Comparison of ENCODE assay signal across 8 cellular contexts in genomic region chr6:36598739-36599318, GRCh38. TPM values are rescaled to one million over a fixed set of nuclear protein-coding genes. Genes with fewer than 3 reads are reported as not detected.
A peak's percentile ranks its signal among the peaks of the same experiment; 100 is the strongest.
DNase-seq lines count a peak whose midpoint lies in the region; ATAC-seq, FAIRE-seq and TF ChIP-seq lines count a peak whose summit lies in the region.

No MANE protein-coding gene starts in this region.

- H2BK5ac ChIP-seq in mesenchymal stem cell (ENCODE audit: low read depth, low read length, poor library complexity, severe bottlenecking): no peak overlapping the region

- POLR2A ChIA-PET in GM12878 (lab: Charles Lee): interaction anchor here (0.6 to 2.4 kb wide), 9 partner anchors 8 to 557 kb away, joined by 3 to 15 read pairs (median 4); no protein-coding TSS in a partner anchor

- H3K9me3 ChIP-seq in GM12878 (replicated peaks; ENCODE audit: control insufficient read depth, insufficient read depth, low read length): no peaks in the 10 kb centered on the region
- H3K9me3 ChIP-seq in mesenchymal stem cell (ENCODE audit: control insufficient read depth, low read length): no peaks in the 10 kb centered on the region

- TF ChIP-seq EP300 in GM12878 (IDR thresholded peaks at IDR 0.05; ENCODE audit: borderline replicate concordance in 1 of 2, control insufficient read depth in 1 of 2, low read depth in 2 of 2, low read length in 2 of 2): no peak

- peak overlapping the region; percentile 92 for H3K4me3 Mint-ChIP-seq in activated naive CD4-positive, alpha-beta T cell treated with anti-CD3 and anti-CD28 coated beads for 36 hours
- peak overlapping the region; percentile 99 for H3K4me3 Mint-ChIP-seq in type B pancreatic cell

- ATAC-seq in GM12878 (no peak), GM18511 (IDR thresholded peaks at IDR 0.05; ENCODE audit: unreplicated experiment) (no peak), HG03521 (IDR thresholded peaks at IDR 0.05; ENCODE audit: unreplicated experiment) (no peak)

- RAD21 ChIA-PET in GM12878 (lab: Charles Lee; ENCODE audit: unreplicated experiment): interaction anchor here (0.5 to 1.8 kb wide), 9 partner anchors 8 to 234 kb away, joined by 3 to 8 read pairs (median 4); no protein-coding TSS in a partner anchor

- no TSS peak for BruUV-seq in GM12878 (replicated peaks; lab: Mats Ljungman, UMichigan)

- H3K27me3 Mint-ChIP-seq in activated naive CD4-positive, alpha-beta T cell treated with anti-CD3 and anti-CD28 coated beads for 36 hours (ENCODE audit: low read depth): no peaks in the 10 kb centered on the region
- peaks cover 11% of the 10 kb centered on the region for H3K27me3 Mint-ChIP-seq in type B pancreatic cell

- no peak for TF ChIP-seq RAD21 in GM12878 (IDR thresholded peaks at IDR 0.05; ENCODE audit: insufficient read depth, low read depth, low read length)

- no peak overlapping the region for H2BK120ac ChIP-seq in mesenchymal stem cell (ENCODE audit: low read depth, low read length)

- intact Hi-C loops in activated naive CD4-positive, alpha-beta T cell treated with anti-CD3 and anti-CD28 coated beads for 36 hours (cut with micrococcal nuclease): loop anchor here (10.0 kb wide), 1 partner anchor 474 kb away; no protein-coding TSS in a partner anchor
- intact Hi-C loops in GM12878 (cut with micrococcal nuclease; ENCODE audit: unreplicated experiment): no loop called here

- no peak for TF ChIP-seq CTCF in GM12878 (IDR thresholded peaks at IDR 0.05 in 2 of 3, conservative IDR thresholded peaks at IDR 0.05 in 1 of 3; ENCODE audit: control insufficient read depth in 2 of 3, extremely low read depth in 1 of 3, insufficient read depth in 1 of 3, low read depth in 3 of 3, low read length in 3 of 3)
- no peak for TF ChIP-seq CTCF in type B pancreatic cell (conservative IDR thresholded peaks at IDR 0.05)

- no peaks in the 10 kb centered on the region for H3K79me1 ChIP-seq in mesenchymal stem cell (replicated peaks; ENCODE audit: low read length, poor library complexity, severe bottlenecking)

- H4K20me1 ChIP-seq in GM12878 (ENCODE audit: control insufficient read depth, insufficient read depth): peaks cover 11% of the 10 kb centered on the region

- in situ Hi-C loops in GM12878 (cut with MboI): no loop called here

- H3K27ac Mint-ChIP-seq in activated naive CD4-positive, alpha-beta T cell treated with anti-CD3 and anti-CD28 coated beads for 36 hours: peak overlapping the region; percentile 73
- peak overlapping the region; percentile 84 for H3K27ac Mint-ChIP-seq in type B pancreatic cell

- H3K4me1 Mint-ChIP-seq in activated naive CD4-positive, alpha-beta T cell treated with anti-CD3 and anti-CD28 coated beads for 36 hours (ENCODE audit: low read depth): peaks cover 62% of the 10 kb centered on the region
- H3K4me1 Mint-ChIP-seq in type B pancreatic cell (ENCODE audit: unreplicated experiment): peaks cover 46% of the 10 kb centered on the region

- no peak for FAIRE-seq in GM12878 (lab: Jason Lieb, UNC)

- CTCF ChIA-PET in activated naive CD4-positive, alpha-beta T cell treated with anti-CD3 and anti-CD28 coated beads for 36 hours (lab: Charles Lee): interaction anchor here (0.7 to 1.5 kb wide), 3 partner anchors 22 to 160 kb away, joined by 3 to 4 read pairs (median 3); no protein-coding TSS in a partner anchor
- CTCF ChIA-PET in GM12878 (lab: Yijun Ruan, JAX): interaction anchor here (0.5 to 4.2 kb wide), 14 partner anchors 10 to 184 kb away, joined by 3 to 29 read pairs (median 4); no protein-coding TSS in a partner anchor

- H3K79me2 ChIP-seq in GM12878 (ENCODE audit: control insufficient read depth, insufficient read depth, low read length): peaks cover 98% of the 10 kb centered on the region

- no peak overlapping the region for H3K18ac ChIP-seq in mesenchymal stem cell (ENCODE audit: low read depth in 1 of 2, low read length in 2 of 2)

- no peak overlapping the region for H2AK5ac ChIP-seq in mesenchymal stem cell (ENCODE audit: low read length, severe bottlenecking)

- no peak overlapping the region for H4K91ac ChIP-seq in mesenchymal stem cell (ENCODE audit: low read length)

- H3K27ac ChIP-seq in GM12878 (ENCODE audit: control insufficient read depth, insufficient read depth) (no peak overlapping the region), mesenchymal stem cell (ENCODE audit: low read length, poor library complexity, severe bottlenecking) (no peak overlapping the region)

- H3K14ac ChIP-seq in mesenchymal stem cell (ENCODE audit: low read length in 2 of 2): no peak overlapping the region

- H3K4me2 ChIP-seq in GM12878 (ENCODE audit: control insufficient read depth, insufficient read depth): peak overlapping the region; percentile 79
- peak overlapping the region; percentile 91 for H3K4me2 ChIP-seq in mesenchymal stem cell (ENCODE audit: low read length, poor library complexity, severe bottlenecking)

- DNase-seq in activated naive CD4-positive, alpha-beta T cell treated with anti-CD3 and anti-CD28 coated beads for 36 hours: no peak
- DNase-seq in activated naive CD4-positive, alpha-beta T cell treated with anti-CD3 and anti-CD28 coated beads, Interleukin-2, amount 50 U/mL, for 16 hours: no peak
- DNase-seq in GM12878 (ENCODE audit: low read depth, low spot score) (no peak), mesenchymal stem cell (no peak), type B pancreatic cell (ENCODE audit: extremely low spot score, unreplicated experiment) (no peak), amygdala (lab: John Stamatoyannopoulos, UW) (no peak)

- no peak overlapping the region for H3K23ac ChIP-seq in mesenchymal stem cell (ENCODE audit: low read length in 2 of 2)

- H3K36me3 Mint-ChIP-seq in activated naive CD4-positive, alpha-beta T cell treated with anti-CD3 and anti-CD28 coated beads for 36 hours (ENCODE audit: low read depth): peaks cover 91% of the 10 kb centered on the region
- peaks cover 75% of the 10 kb centered on the region for H3K36me3 Mint-ChIP-seq in type B pancreatic cell

- H3K27me3 ChIP-seq in GM12878 (replicated peaks in 1 of 2; ENCODE audit: control insufficient read depth in 2 of 2, insufficient read depth in 2 of 2, low read length in 1 of 2) (no peaks in the 10 kb centered on the region), mesenchymal stem cell (ENCODE audit: control insufficient read depth in 1 of 2, insufficient read depth in 1 of 2, low read length in 2 of 2) (no peaks in the 10 kb centered on the region)

- no peak overlapping the region for H2BK12ac ChIP-seq in mesenchymal stem cell (ENCODE audit: low read length in 2 of 2)

- H3K4ac ChIP-seq in mesenchymal stem cell (ENCODE audit: low read depth in 1 of 2, low read length in 2 of 2): no peak overlapping the region

- no peaks in the 10 kb centered on the region for H3K9me3 Mint-ChIP-seq in activated naive CD4-positive, alpha-beta T cell treated with anti-CD3 and anti-CD28 coated beads for 36 hours
- no peaks in the 10 kb centered on the region for H3K9me3 Mint-ChIP-seq in type B pancreatic cell

- no peak for TF ChIP-seq POLR2A in GM12878 (IDR thresholded peaks at IDR 0.05; ENCODE audit: low read depth, low read length)

- H2AFZ ChIP-seq in GM12878 (ENCODE audit: control insufficient read depth, low read depth, low read length) (no peak overlapping the region), mesenchymal stem cell (ENCODE audit: low read depth, low read length) (no peak overlapping the region)

- 97% methylated on average over 11 of the region's 11 CpGs for WGBS in GM12878 (ENCODE audit: insufficient coverage, insufficient replicate concordance, low lambda C conversion rate, missing lambda C conversion rate)
- 93% methylated on average over 11 of the region's 11 CpGs for WGBS in mesenchymal stem cell

- H3K9ac ChIP-seq in GM12878 (ENCODE audit: control insufficient read depth, insufficient read depth, low read length) (no peak overlapping the region), mesenchymal stem cell (ENCODE audit: low read length) (peak overlapping the region; percentile 99)

- H3K4me3 ChIP-seq in GM12878 (peak overlapping the region; percentile 73), mesenchymal stem cell (ENCODE audit: insufficient read depth in 1 of 2, low read depth in 1 of 2, low read length in 2 of 2) (peak overlapping the region in 1 of 2 experiments; percentile 99)

- no peak overlapping the region for H4K8ac ChIP-seq in mesenchymal stem cell (ENCODE audit: low read length)

- H3K36me3 ChIP-seq in GM12878 (ENCODE audit: control insufficient read depth in 2 of 2, insufficient read depth in 2 of 2, low read length in 1 of 2): peaks cover 17 to 42% of the 10 kb centered on the region in 2 experiments
- H3K36me3 ChIP-seq in mesenchymal stem cell (ENCODE audit: control insufficient read depth in 1 of 2, insufficient read depth in 2 of 2, low read depth in 1 of 2, low read length in 2 of 2): peaks cover 21 to 81% of the 10 kb centered on the region in 2 experiments

- H3K4me1 ChIP-seq in GM12878 (ENCODE audit: control insufficient read depth, insufficient read depth, low read length) (peaks cover 3% of the 10 kb centered on the region; the same call in 1 of the 2 replicates), mesenchymal stem cell (ENCODE audit: control insufficient read depth, insufficient read depth, low read depth, low read length) (peaks cover 4% of the 10 kb centered on the region)

- H2BK15ac ChIP-seq in mesenchymal stem cell (ENCODE audit: low read depth, poor library complexity, severe bottlenecking): no peak overlapping the region

- SMC1A ChIA-PET in GM12878 (lab: Charles Lee; ENCODE audit: uncharacterized antibody, unreplicated experiment): interaction anchor here (0.7 to 5.1 kb wide), 16 partner anchors 10 to 1119 kb away, joined by 3 to 50 read pairs (median 4); no protein-coding TSS in a partner anchor

RNA-seq across cellular contexts. Expression of gene SRSF3, which starts 4.7 kb away (rescaled TPM):
- total RNA-seq in activated naive CD4-positive, alpha-beta T cell treated with anti-CD3 and anti-CD28 coated beads for 36 hours: 100 to 1,000 TPM; 250 to 269 TPM
- 206 and 241 TPM in 2 replicates for total RNA-seq in GM12878 (2013; cell fraction: nucleolus; rRNA removed)
- total RNA-seq in GM12878 (2014; rRNA removed) (195 and 229 TPM in 2 replicates), GM12878 (2014; rRNA removed; fragmentation: Illumina TruSeq; extraction: Trizol) (240 and 256 TPM in 2 replicates), GM12878 (2021) (456 and 467 TPM in 2 replicates), type B pancreatic cell (ENCODE audit: low replicate concordance) (361 and 455 TPM in 2 replicates)
- polyA plus RNA-seq in GM12878 (2011; ENCODE audit: low read depth): 111 TPM
- polyA plus RNA-seq in GM12878 (2011; rRNA removed) (499 and 606 TPM in 2 replicates), GM12878 (2014; fragmentation: Illumina TruSeq; extraction: Trizol) (314 and 338 TPM in 2 replicates), GM12878 (2014; fragmentation: Nextera tagmentation; extraction: Ambion mirVana) (1,000 to 10,000 TPM in 1 of 2 experiments, 100 to 1,000 TPM in 1; 971 to 1,377 TPM), GM12878 (2014; rRNA removed) (482 and 486 TPM in 2 replicates), GM12878 (2016; fragmentation: Nextera tagmentation; extraction: Ambion mirVana) (100 to 1,000 TPM; 569 to 577 TPM)
- 365 and 371 TPM in 2 replicates for polyA plus RNA-seq in GM12878 (2011; cell fraction: cytosol; rRNA removed)
- 363 and 479 TPM in 2 replicates for polyA plus RNA-seq in GM12878 (2011; cell fraction: nucleus; rRNA removed)
- polyA plus RNA-seq in GM12878 (2012): 225 and 308 TPM in 2 replicates
- 211 and 244 TPM in 2 replicates for polyA minus RNA-seq in GM12878 (2011; rRNA and poly(A)+ RNA removed)
- 69.4 and 86.1 TPM in 2 replicates for polyA minus RNA-seq in GM12878 (2011; cell fraction: cytosol; rRNA and poly(A)+ RNA removed)
- polyA minus RNA-seq in GM12878 (2011; cell fraction: nucleus; rRNA and poly(A)+ RNA removed): 133 and 210 TPM in 2 replicates
- 146 TPM for polyA plus RNA-seq in mesenchymal stem cell (2013, experiment 1 of 2)
- polyA plus RNA-seq in mesenchymal stem cell (2013, experiment 2 of 2): 152 TPM

RNA-seq across cellular contexts. Expression of gene STK38, which starts 51.5 kb away (rescaled TPM):
- 10 to 100 TPM; 23.6 to 24.4 TPM for total RNA-seq in activated naive CD4-positive, alpha-beta T cell treated with anti-CD3 and anti-CD28 coated beads for 36 hours
- total RNA-seq in GM12878 (2013; cell fraction: nucleolus; rRNA removed): 26.5 and 28.5 TPM in 2 replicates
- total RNA-seq in GM12878 (2014; rRNA removed) (9.4 and 10.5 TPM in 2 replicates), GM12878 (2014; rRNA removed; fragmentation: Illumina TruSeq; extraction: Trizol) (13.6 and 13.7 TPM in 2 replicates), GM12878 (2021) (13.1 and 15.4 TPM in 2 replicates), type B pancreatic cell (ENCODE audit: low replicate concordance) (50.1 and 64.9 TPM in 2 replicates)
- 10.0 TPM for polyA plus RNA-seq in GM12878 (2011; ENCODE audit: low read depth)
- polyA plus RNA-seq in GM12878 (2011; rRNA removed) (13.5 and 17.0 TPM in 2 replicates), GM12878 (2014; fragmentation: Illumina TruSeq; extraction: Trizol) (18.7 and 22.1 TPM in 2 replicates), GM12878 (2014; fragmentation: Nextera tagmentation; extraction: Ambion mirVana) (1 to 10 TPM; 4.1 to 6.6 TPM), GM12878 (2014; rRNA removed) (11.2 and 11.8 TPM in 2 replicates), GM12878 (2016; fragmentation: Nextera tagmentation; extraction: Ambion mirVana) (10 to 100 TPM; 17.1 to 17.5 TPM)
- polyA plus RNA-seq in GM12878 (2011; cell fraction: cytosol; rRNA removed): 7.0 and 10.3 TPM in 2 replicates
- polyA plus RNA-seq in GM12878 (2011; cell fraction: nucleus; rRNA removed): 18.9 and 19.3 TPM in 2 replicates
- 10.1 and 13.7 TPM in 2 replicates for polyA plus RNA-seq in GM12878 (2012)
- polyA minus RNA-seq in GM12878 (2011; rRNA and poly(A)+ RNA removed): 6.7 and 7.2 TPM in 2 replicates
- polyA minus RNA-seq in GM12878 (2011; cell fraction: cytosol; rRNA and poly(A)+ RNA removed): 3.7 and 5.0 TPM in 2 replicates
- polyA minus RNA-seq in GM12878 (2011; cell fraction: nucleus; rRNA and poly(A)+ RNA removed): 5.0 and 7.3 TPM in 2 replicates
- 22.1 TPM for polyA plus RNA-seq in mesenchymal stem cell (2013, experiment 1 of 2)
- 21.5 TPM for polyA plus RNA-seq in mesenchymal stem cell (2013, experiment 2 of 2)
